ENCODE assay signal across 1 cellular context in the genomic region with DNA sequence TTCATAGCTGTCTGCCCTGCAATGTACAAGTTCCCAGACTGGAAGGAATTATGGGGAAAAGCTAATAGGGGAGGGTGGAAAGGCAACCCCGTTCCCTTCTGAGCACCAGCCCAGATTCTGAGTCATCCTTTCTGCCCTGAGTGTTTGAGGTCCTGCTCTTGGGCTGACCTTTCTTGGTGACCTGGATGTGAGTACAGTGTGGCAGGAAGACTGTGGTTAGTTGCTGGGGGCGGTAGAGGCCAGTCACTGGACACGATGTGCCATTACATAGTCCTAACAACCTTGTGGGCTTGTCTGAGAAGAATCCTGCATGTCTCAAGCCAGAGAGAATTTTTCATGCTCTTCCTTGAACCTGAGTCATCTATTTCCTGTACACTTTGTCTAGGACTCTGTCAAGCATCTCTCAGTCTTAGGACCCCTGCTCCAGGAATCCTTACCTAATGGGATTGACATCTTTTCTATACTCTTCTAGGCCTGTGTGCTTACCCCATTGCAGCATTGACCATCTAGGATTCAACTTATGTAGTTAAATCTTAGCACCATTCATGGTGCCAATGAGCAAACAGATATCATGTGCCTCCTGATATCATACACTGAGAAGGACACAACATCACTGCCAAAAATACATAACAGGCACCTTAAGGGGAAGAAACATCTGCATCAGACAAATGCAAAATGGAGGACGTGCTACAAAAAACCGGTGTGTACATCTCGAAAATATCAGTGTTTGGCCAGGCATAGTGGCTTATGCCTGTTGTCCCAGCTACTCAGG.
TF ChIP-seq lines count a peak whose summit lies in the region.

No MANE protein-coding gene starts in this region.

TF ChIP-seq in HepG2, 621 proteins besides CTCF, POLR2A, EP300 and RAD21 (continued from another document and continues in another):
- TF ChIP-seq FOXP4 (CRISPR knock-in tag; IDR thresholded peaks at IDR 0.05) (peak; percentile 34; the same call in 1 of the 2 replicates), CEBPG (CRISPR knock-in tag; IDR thresholded peaks at IDR 0.05) (no peak), CHCHD3 (CRISPR knock-in tag; IDR thresholded peaks at IDR 0.05) (no peak), XBP1 (CRISPR knock-in tag; IDR thresholded peaks at IDR 0.05) (no peak), BCL6 (CRISPR knock-in tag; IDR thresholded peaks at IDR 0.05) (peak; percentile 65), PHF21A (CRISPR knock-in tag; IDR thresholded peaks at IDR 0.05) (peak; percentile 50; the same call in 1 of the 2 replicates), DR1 (CRISPR knock-in tag; IDR thresholded peaks at IDR 0.05) (no peak), ZBTB40 (IDR thresholded peaks at IDR 0.05) (no peak), ZBTB40 (CRISPR knock-in tag; IDR thresholded peaks at IDR 0.05) (no peak), HES4 (CRISPR knock-in tag; IDR thresholded peaks at IDR 0.05; ENCODE audit: borderline replicate concordance) (no peak), RFXAP (CRISPR knock-in tag; IDR thresholded peaks at IDR 0.05; ENCODE audit: borderline replicate concordance) (no peak), ZMYM3 (CRISPR knock-in tag; IDR thresholded peaks at IDR 0.05) (peak; percentile 89), MXD1 (CRISPR knock-in tag; IDR thresholded peaks at IDR 0.05) (no peak), MEIS2 (CRISPR knock-in tag; IDR thresholded peaks at IDR 0.05) (no peak), CHD2 (IDR thresholded peaks at IDR 0.05; ENCODE audit: low read depth, low read length) (no peak), ZNF670 (CRISPR knock-in tag; IDR thresholded peaks at IDR 0.05; ENCODE audit: borderline replicate concordance) (no peak), ZNF3 (CRISPR knock-in tag; IDR thresholded peaks at IDR 0.05) (no peak), GABPA (IDR thresholded peaks at IDR 0.05; ENCODE audit: low read depth, low read length) (no peak), GABPA (CRISPR knock-in tag; IDR thresholded peaks at IDR 0.05; ENCODE audit: low read depth) (peak; percentile 48), RXRB (CRISPR knock-in tag; IDR thresholded peaks at IDR 0.05; ENCODE audit: borderline replicate concordance) (peak; percentile 93), NFE2L2 (IDR thresholded peaks at IDR 0.05; ENCODE audit: low read length) (no peak), SALL1 (CRISPR knock-in tag; IDR thresholded peaks at IDR 0.05) (peak; percentile 86), MYC (CRISPR knock-in tag; IDR thresholded peaks at IDR 0.05; ENCODE audit: borderline replicate concordance) (no peak), CREBL2 (CRISPR knock-in tag; IDR thresholded peaks at IDR 0.05; ENCODE audit: borderline replicate concordance) (no peak), AGO2 (optimal IDR thresholded peaks at IDR 0.05; ENCODE audit: low read depth, low read length) (no peak), SKI (IDR thresholded peaks at IDR 0.05; ENCODE audit: partially characterized antibody) (peak; percentile 74), ASH2L (IDR thresholded peaks at IDR 0.05; ENCODE audit: insufficient read length, low read depth, low read length) (no peak), MIER2 (CRISPR knock-in tag; IDR thresholded peaks at IDR 0.05) (0 out of 2 replicates have a peak, but pooled peaks have one; percentile 35), ZNF646 (CRISPR knock-in tag; IDR thresholded peaks at IDR 0.05) (no peak), WIZ (CRISPR knock-in tag; IDR thresholded peaks at IDR 0.05) (no peak)
- TF ChIP-seq, protein P1, sequence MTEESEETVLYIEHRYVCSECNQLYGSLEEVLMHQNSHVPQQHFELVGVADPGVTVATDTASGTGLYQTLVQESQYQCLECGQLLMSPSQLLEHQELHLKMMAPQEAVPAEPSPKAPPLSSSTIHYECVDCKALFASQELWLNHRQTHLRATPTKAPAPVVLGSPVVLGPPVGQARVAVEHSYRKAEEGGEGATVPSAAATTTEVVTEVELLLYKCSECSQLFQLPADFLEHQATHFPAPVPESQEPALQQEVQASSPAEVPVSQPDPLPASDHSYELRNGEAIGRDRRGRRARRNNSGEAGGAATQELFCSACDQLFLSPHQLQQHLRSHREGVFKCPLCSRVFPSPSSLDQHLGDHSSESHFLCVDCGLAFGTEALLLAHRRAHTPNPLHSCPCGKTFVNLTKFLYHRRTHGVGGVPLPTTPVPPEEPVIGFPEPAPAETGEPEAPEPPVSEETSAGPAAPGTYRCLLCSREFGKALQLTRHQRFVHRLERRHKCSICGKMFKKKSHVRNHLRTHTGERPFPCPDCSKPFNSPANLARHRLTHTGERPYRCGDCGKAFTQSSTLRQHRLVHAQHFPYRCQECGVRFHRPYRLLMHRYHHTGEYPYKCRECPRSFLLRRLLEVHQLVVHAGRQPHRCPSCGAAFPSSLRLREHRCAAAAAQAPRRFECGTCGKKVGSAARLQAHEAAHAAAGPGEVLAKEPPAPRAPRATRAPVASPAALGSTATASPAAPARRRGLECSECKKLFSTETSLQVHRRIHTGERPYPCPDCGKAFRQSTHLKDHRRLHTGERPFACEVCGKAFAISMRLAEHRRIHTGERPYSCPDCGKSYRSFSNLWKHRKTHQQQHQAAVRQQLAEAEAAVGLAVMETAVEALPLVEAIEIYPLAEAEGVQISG (CRISPR knock-in tag; IDR thresholded peaks at IDR 0.05) = 0 out of 2 replicates have a peak, but pooled peaks have one; percentile 16
